Comparison of ENCODE assay signal across 8 cellular contexts in genomic region chr19:17078038-17078919, GRCh38. TPM values are rescaled to one million over a fixed set of nuclear protein-coding genes. Genes with fewer than 3 reads are reported as not detected.
DNase-seq lines count a peak whose midpoint lies in the region; ATAC-seq and TF ChIP-seq lines count a peak whose summit lies in the region.

No MANE protein-coding gene starts in this region.

- TF ChIP-seq CTCF in right atrium auricular region (IDR thresholded peaks at IDR 0.05) (no peak), heart right ventricle (IDR thresholded peaks at IDR 0.05) (no peak), ascending aorta (IDR thresholded peaks at IDR 0.05) (no peak), vagina (IDR thresholded peaks at IDR 0.05) (no peak)

- H3K9ac ChIP-seq in mucosa of rectum (ENCODE audit: low read depth in 1 of 2, low read length in 2 of 2): no peak overlapping the region

- H3K9me3 ChIP-seq in right atrium auricular region: no peaks in the 10 kb centered on the region
- H3K9me3 ChIP-seq in heart right ventricle: no peaks in the 10 kb centered on the region
- no peaks in the 10 kb centered on the region for H3K9me3 ChIP-seq in ascending aorta
- H3K9me3 ChIP-seq in mucosa of rectum (ENCODE audit: control insufficient read depth in 2 of 2, low read length in 2 of 2): no peaks in the 10 kb centered on the region
- no peaks in the 10 kb centered on the region for H3K9me3 ChIP-seq in vagina

- no peak for TF ChIP-seq POLR2A in vagina (IDR thresholded peaks at IDR 0.05)

- ATAC-seq in heart right ventricle: no peak
- ATAC-seq in GM21381 (IDR thresholded peaks at IDR 0.05; ENCODE audit: unreplicated experiment): no peak
- ATAC-seq in GM21786 (IDR thresholded peaks at IDR 0.05; ENCODE audit: unreplicated experiment): no peak

- 78 to 84% methylated on average over 18 of the region's 18 CpGs for WGBS in heart right ventricle, 2 donors

- H3K4me1 ChIP-seq in right atrium auricular region (peaks cover 0 to 65% of the 10 kb centered on the region in 2 donors), heart right ventricle (peaks cover 7 to 89% (median 71%) of the 10 kb centered on the region in 9 donors), ascending aorta (peaks cover 7 to 57% of the 10 kb centered on the region in 2 donors), mucosa of rectum (ENCODE audit: control insufficient read depth in 2 of 2, insufficient read depth in 2 of 2, low read length in 2 of 2) (peaks cover 34 to 37% of the 10 kb centered on the region in 2 donors), vagina (peaks cover 79% of the 10 kb centered on the region)

- H3K36me3 ChIP-seq in right atrium auricular region (no peaks in the 10 kb centered on the region), heart right ventricle (peaks cover 0 to 10% (median 0%) of the 10 kb centered on the region in 9 donors), ascending aorta (no peaks in the 10 kb centered on the region), mucosa of rectum (ENCODE audit: control insufficient read depth in 2 of 2, insufficient read depth in 2 of 2, low read length in 2 of 2) (peaks cover 0 to 3% of the 10 kb centered on the region in 2 donors), vagina (no peaks in the 10 kb centered on the region)

- no peak for DNase-seq in right atrium auricular region (ENCODE audit: low spot score)
- no peak for DNase-seq in heart right ventricle
- no peak for DNase-seq in ascending aorta (ENCODE audit: low spot score in 2 of 2)
- no peak for DNase-seq in vagina (ENCODE audit: extremely low spot score in 2 of 2)
- no peak for DNase-seq in RPMI8226

- H3K4me3 ChIP-seq in right atrium auricular region: no peak overlapping the region
- peak overlapping the region in 1 of 10 donors; percentile 86 for H3K4me3 ChIP-seq in heart right ventricle
- H3K4me3 ChIP-seq in ascending aorta: peak overlapping the region in 1 of 2 donors; percentile 97
- H3K4me3 ChIP-seq in mucosa of rectum (ENCODE audit: low read length in 2 of 2): peak overlapping the region in 1 of 2 donors; percentile 53
- peak overlapping the region in 1 of 2 donors; percentile 31 for H3K4me3 ChIP-seq in vagina

- H3K27ac ChIP-seq in right atrium auricular region (peak overlapping the region; percentile 78 to 95), heart right ventricle (peak overlapping the region in 4 of 10 donors; percentile 10 to 91 (median 82)), ascending aorta (peak overlapping the region; percentile 94 to 98), mucosa of rectum (ENCODE audit: low read depth in 2 of 2, low read length in 2 of 2) (peak overlapping the region; percentile 85 to 89), vagina (peak overlapping the region; percentile 93)

- H3K27me3 ChIP-seq in right atrium auricular region (no peaks in the 10 kb centered on the region), heart right ventricle (no peaks in the 10 kb centered on the region), ascending aorta (no peaks in the 10 kb centered on the region), mucosa of rectum (ENCODE audit: control insufficient read depth in 2 of 2, insufficient read depth in 2 of 2, low read length in 2 of 2) (no peaks in the 10 kb centered on the region), vagina (no peaks in the 10 kb centered on the region)

- intact Hi-C loops in heart right ventricle (cut with DNase I): loop anchor here in 5 of 10 donors (5.0 to 10.0 kb wide), 5 partner anchors 49 to 1217 kb away; partner anchors contain the start of gene OCEL1 (in 3 of the 5)
- intact Hi-C loops in ascending aorta (cut with DNase I): loop anchor here (5.0 kb wide), 2 partner anchors 149 to 394 kb away; partner anchors contain the start of genes OCEL1 and SLC27A1
- intact Hi-C loops in vagina (cut with DNase I): loop anchor here (10.0 kb wide), 1 partner anchor 57 kb away; no protein-coding TSS in a partner anchor

RNA-seq across cellular contexts. Expression of gene MYO9B, which starts 2.7 kb away (rescaled TPM):
- 10 to 100 TPM; 25.4 to 40.8 TPM for total RNA-seq in right atrium auricular region
- total RNA-seq in heart right ventricle: 10 to 100 TPM; 19.9 to 55.0 (median 27.5) TPM
- 10 to 100 TPM; 27.9 to 55.2 TPM for polyA plus RNA-seq in heart right ventricle
- 182 TPM for total RNA-seq in ascending aorta
- total RNA-seq in vagina: 100 TPM

RNA-seq across cellular contexts. Expression of gene HAUS8, which starts 3.0 kb away (rescaled TPM):
- total RNA-seq in right atrium auricular region (1 to 10 TPM; 2.5 to 5.0 TPM), heart right ventricle (1 to 10 TPM; 2.0 to 9.1 (median 4.7) TPM), ascending aorta (4.3 TPM), vagina (4.7 TPM)
- 10 to 100 TPM in 1 of 2 donors, 1 to 10 TPM in 1; 4.4 to 10.2 TPM for polyA plus RNA-seq in heart right ventricle

RNA-seq across cellular contexts. Expression of gene CPAMD8, which starts 51.7 kb away (rescaled TPM):
- total RNA-seq in right atrium auricular region: 10 to 100 TPM in 1 of 2 donors, 1 to 10 TPM in 1; 5.5 to 21.4 TPM
- total RNA-seq in heart right ventricle: 10 to 100 TPM in 6 of 10 donors, 1 to 10 TPM in 4; 4.8 to 30.4 (median 10.5) TPM
- 10 to 100 TPM; 11.0 to 77.9 TPM for polyA plus RNA-seq in heart right ventricle
- 82.5 TPM for total RNA-seq in ascending aorta
- 16.0 TPM for total RNA-seq in vagina
